In genomic region chr10:653991-654646, GRCh38 we compare ENCODE assay signal across 15 cellular contexts. TPM values are rescaled to one million over a fixed set of nuclear protein-coding genes. Genes with fewer than 3 reads are reported as not detected.
DNase-seq lines count a peak whose midpoint lies in the region; ATAC-seq and TF ChIP-seq lines count a peak whose summit lies in the region.
"Had no signal": no experiment of that assay in that cellular context is flagged by ENCODE, and none has a peak within 500 bp of the region (broad histone marks: within the 10 kb centered on the region; RNA-seq: fewer than 3 reads in every experiment).

No MANE protein-coding gene starts in this region.

- TF ChIP-seq CTCF in right atrium auricular region (IDR thresholded peaks at IDR 0.05) (no peak), fibroblast of villous mesenchyme (IDR thresholded peaks at IDR 0.05; ENCODE audit: insufficient read depth, low read depth, low read length) (no peak)

- DNase-seq in right atrium auricular region (ENCODE audit: low spot score) (no peak), Right ventricle myocardium inferior (ENCODE audit: missing footprints) (no peak), fibroblast of villous mesenchyme (ENCODE audit: low read depth) (peak; percentile 25), NCI-H1694 treated with DMSO at 0.1 percent for 48 hours (lab: John Stamatoyannopoulos, UW) (no peak), NCI-H526 (lab: John Stamatoyannopoulos, UW) (no peak)
- DNase-seq: activated T-cell treated with anti-CD3 and anti-CD28 coated beads for 4 hours, DMS 273 treated with DMSO at 0.1 percent for 48 hours, heart left ventricle, KG1, NCI-H187 treated with DMSO at 0.1 percent for 48 hours had no signal

- peaks cover 0 to 50% of the 10 kb centered on the region in 2 donors for H3K4me1 ChIP-seq in right atrium auricular region
- peaks cover 8 to 40% of the 10 kb centered on the region in 2 donors for H3K4me1 ChIP-seq in muscle layer of duodenum (ENCODE audit: control insufficient read depth in 1 of 2, insufficient read depth in 2 of 2, low read length in 2 of 2)

- ATAC-seq in Right ventricle myocardium inferior (no peak), HG03439 (IDR thresholded peaks at IDR 0.05; ENCODE audit: unreplicated experiment) (no peak), GM18909 (IDR thresholded peaks at IDR 0.05; ENCODE audit: poor library complexity, unreplicated experiment) (no peak)
- ATAC-seq: left lobe of liver had no signal

- intact Hi-C loops in Right ventricle myocardium inferior (cut with DNase I) = no loop called here

- H3K9me3 ChIP-seq in right atrium auricular region (no peaks in the 10 kb centered on the region), muscle layer of duodenum (ENCODE audit: control insufficient read depth in 1 of 2, low read length in 2 of 2) (no peaks in the 10 kb centered on the region)
- H3K9me3 ChIP-seq: heart left ventricle had no signal

- H3K27me3 ChIP-seq in right atrium auricular region (no peaks in the 10 kb centered on the region), muscle layer of duodenum (ENCODE audit: low read depth, low read length) (no peaks in the 10 kb centered on the region)
- H3K27me3 ChIP-seq: heart left ventricle had no signal

- H3K36me3 ChIP-seq in right atrium auricular region = no peaks in the 10 kb centered on the region
- H3K36me3 ChIP-seq in muscle layer of duodenum (ENCODE audit: control insufficient read depth in 1 of 2, insufficient read depth in 2 of 2, low read length in 2 of 2) = no peaks in the 10 kb centered on the region
- H3K36me3 ChIP-seq: heart left ventricle had no signal

- H3K27ac ChIP-seq in right atrium auricular region (peak overlapping the region; percentile 3 to 41), muscle layer of duodenum (ENCODE audit: low read length) (peak overlapping the region; percentile 36)
- H3K27ac ChIP-seq: SK-N-MC had no signal

- H3K4me3 ChIP-seq in right atrium auricular region (no peak overlapping the region), fibroblast of villous mesenchyme (ENCODE audit: low read depth, low read length) (no peak overlapping the region), muscle layer of duodenum (ENCODE audit: low read depth in 1 of 2, low read length in 2 of 2) (no peak overlapping the region)
- H3K4me3 ChIP-seq: SK-N-MC had no signal

RNA-seq across cellular contexts. Expression of gene DIP2C, which starts 35.3 kb away (rescaled TPM):
- total RNA-seq in right atrium auricular region (10 to 100 TPM; 21.1 to 23.8 TPM), Right ventricle myocardium inferior (28.3 TPM), fibroblast of villous mesenchyme (18.7 and 19.9 TPM in 2 replicates)
